20 cellular contexts compared by ENCODE assay signal in genomic region chr2:211144078-211144477, GRCh38.
A peak's percentile ranks its signal among the peaks of the same experiment; 100 is the strongest.
DNase-seq lines count a peak whose midpoint lies in the region; ATAC-seq and TF ChIP-seq lines count a peak whose summit lies in the region.
"Had no signal": no experiment of that assay in that cellular context is flagged by ENCODE, and none has a peak within 500 bp of the region (broad histone marks: within the 10 kb centered on the region; RNA-seq: fewer than 3 reads in every experiment).

No MANE protein-coding gene starts in this region.

- H3K9me3 ChIP-seq in prostate gland, result no peaks in the 10 kb centered on the region
- H3K9me3 ChIP-seq: adrenal gland, BLaER1, HAP-1, heart right ventricle, thoracic aorta had no signal

- H3K27ac ChIP-seq in prostate gland, result no peak overlapping the region
- H3K27ac ChIP-seq: BLaER1, heart right ventricle, thoracic aorta had no signal

- TF ChIP-seq CTCF in kidney epithelial cell (IDR thresholded peaks at IDR 0.05; ENCODE audit: insufficient read depth, low read length, poor library complexity, severe bottlenecking), result no peak
- no peak for TF ChIP-seq CTCF in prostate gland (IDR thresholded peaks at IDR 0.05)

- H3K36me3 ChIP-seq in kidney epithelial cell (ENCODE audit: control insufficient read depth, insufficient read depth, low read length) (no peaks in the 10 kb centered on the region), prostate gland (no peaks in the 10 kb centered on the region)
- H3K36me3 ChIP-seq: adrenal gland, BLaER1, HAP-1, heart right ventricle, thoracic aorta had no signal

- no peaks in the 10 kb centered on the region for H3K4me1 ChIP-seq in prostate gland (replicated peaks)
- H3K4me1 ChIP-seq: BLaER1, HAP-1, heart right ventricle had no signal

- intact Hi-C loops in prostate gland (cut with DNase I), result no loop called here

- DNase-seq in EL, result peak; percentile 28
- DNase-seq in NCI-H226, result peak; percentile 6
- DNase-seq in dedifferentiated amniotic fluid mesenchymal stem cell (ENCODE audit: extremely low spot score), result peak; percentile 80
- DNase-seq in kidney epithelial cell (ENCODE audit: low read depth), result peak; percentile 9
- DNase-seq in prostate gland (ENCODE audit: low spot score), result no peak
- no peak for DNase-seq in NCI-H748 treated with DMSO at 0.1 percent for 48 hours (lab: John Stamatoyannopoulos, UW)
- DNase-seq in stimulated activated CD4-positive, alpha-beta T cell treated with anti-CD3 and anti-CD28 coated beads, Interleukin-1b, Interleukin-23, amount 100 ng/mL, for 48 hours, result no peak
- DNase-seq: activated CD4-positive, alpha-beta T cell treated with anti-CD3 and anti-CD28 coated beads, Interleukin-2, amount 50 U/mL, for 1 hour; activated T-cell treated with anti-CD3 and anti-CD28 coated beads, Interleukin-2, amount 50 U/mL, for 72 hours; adrenal gland; DMS79; effector memory CD4-positive, alpha-beta T cell; heart right ventricle; NCI-H187; NCI-H526; RPMI8226 had no signal

- H3K27me3 ChIP-seq in kidney epithelial cell (ENCODE audit: control insufficient read depth, insufficient read depth, low read length), result no peaks in the 10 kb centered on the region
- no peaks in the 10 kb centered on the region for H3K27me3 ChIP-seq in prostate gland (replicated peaks; ENCODE audit: insufficient read depth)
- H3K27me3 ChIP-seq: adrenal gland, BLaER1, heart right ventricle had no signal

- no peak for TF ChIP-seq POLR2A in prostate gland (IDR thresholded peaks at IDR 0.05)

- no peak for ATAC-seq in HG03457 (IDR thresholded peaks at IDR 0.05; ENCODE audit: unreplicated experiment)
- ATAC-seq: activated T-cell treated with anti-CD3 and anti-CD28 coated beads, Interleukin-2, amount 50 U/mL, for 72 hours; heart right ventricle had no signal

- H3K4me3 ChIP-seq in kidney epithelial cell (ENCODE audit: low read depth, low read length), result no peak overlapping the region
- H3K4me3 ChIP-seq in prostate gland, result no peak overlapping the region
- H3K4me3 ChIP-seq: adrenal gland, BLaER1, HAP-1, heart right ventricle, thoracic aorta had no signal

Comparison
In these comparisons a context has a peak if more than half of its experiments do, and no peak if none do; other contexts are left out.
1. DNase-seq: peak in EL (single experiment), NCI-H226 (single experiment), dedifferentiated amniotic fluid mesenchymal stem cell (single experiment) and kidney epithelial cell (single experiment); none in prostate gland (single experiment), NCI-H748 treated with DMSO at 0.1 percent for 48 hours (single experiment) and stimulated activated CD4-positive, alpha-beta T cell treated with anti-CD3 and anti-CD28 coated beads, Interleukin-1b, Interleukin-23, amount 100 ng/mL, for 48 hours (single experiment).